ENCODE assay signal across 1 cellular context in genomic region chr1:221743416-221744208, GRCh38.
TF ChIP-seq lines count a peak whose summit lies in the region.

No MANE protein-coding gene starts in this region.

TF ChIP-seq in GM12878, 131 proteins besides CTCF, POLR2A, EP300 and RAD21 (continued from another document and continues in another):
- TF ChIP-seq, protein P1, sequence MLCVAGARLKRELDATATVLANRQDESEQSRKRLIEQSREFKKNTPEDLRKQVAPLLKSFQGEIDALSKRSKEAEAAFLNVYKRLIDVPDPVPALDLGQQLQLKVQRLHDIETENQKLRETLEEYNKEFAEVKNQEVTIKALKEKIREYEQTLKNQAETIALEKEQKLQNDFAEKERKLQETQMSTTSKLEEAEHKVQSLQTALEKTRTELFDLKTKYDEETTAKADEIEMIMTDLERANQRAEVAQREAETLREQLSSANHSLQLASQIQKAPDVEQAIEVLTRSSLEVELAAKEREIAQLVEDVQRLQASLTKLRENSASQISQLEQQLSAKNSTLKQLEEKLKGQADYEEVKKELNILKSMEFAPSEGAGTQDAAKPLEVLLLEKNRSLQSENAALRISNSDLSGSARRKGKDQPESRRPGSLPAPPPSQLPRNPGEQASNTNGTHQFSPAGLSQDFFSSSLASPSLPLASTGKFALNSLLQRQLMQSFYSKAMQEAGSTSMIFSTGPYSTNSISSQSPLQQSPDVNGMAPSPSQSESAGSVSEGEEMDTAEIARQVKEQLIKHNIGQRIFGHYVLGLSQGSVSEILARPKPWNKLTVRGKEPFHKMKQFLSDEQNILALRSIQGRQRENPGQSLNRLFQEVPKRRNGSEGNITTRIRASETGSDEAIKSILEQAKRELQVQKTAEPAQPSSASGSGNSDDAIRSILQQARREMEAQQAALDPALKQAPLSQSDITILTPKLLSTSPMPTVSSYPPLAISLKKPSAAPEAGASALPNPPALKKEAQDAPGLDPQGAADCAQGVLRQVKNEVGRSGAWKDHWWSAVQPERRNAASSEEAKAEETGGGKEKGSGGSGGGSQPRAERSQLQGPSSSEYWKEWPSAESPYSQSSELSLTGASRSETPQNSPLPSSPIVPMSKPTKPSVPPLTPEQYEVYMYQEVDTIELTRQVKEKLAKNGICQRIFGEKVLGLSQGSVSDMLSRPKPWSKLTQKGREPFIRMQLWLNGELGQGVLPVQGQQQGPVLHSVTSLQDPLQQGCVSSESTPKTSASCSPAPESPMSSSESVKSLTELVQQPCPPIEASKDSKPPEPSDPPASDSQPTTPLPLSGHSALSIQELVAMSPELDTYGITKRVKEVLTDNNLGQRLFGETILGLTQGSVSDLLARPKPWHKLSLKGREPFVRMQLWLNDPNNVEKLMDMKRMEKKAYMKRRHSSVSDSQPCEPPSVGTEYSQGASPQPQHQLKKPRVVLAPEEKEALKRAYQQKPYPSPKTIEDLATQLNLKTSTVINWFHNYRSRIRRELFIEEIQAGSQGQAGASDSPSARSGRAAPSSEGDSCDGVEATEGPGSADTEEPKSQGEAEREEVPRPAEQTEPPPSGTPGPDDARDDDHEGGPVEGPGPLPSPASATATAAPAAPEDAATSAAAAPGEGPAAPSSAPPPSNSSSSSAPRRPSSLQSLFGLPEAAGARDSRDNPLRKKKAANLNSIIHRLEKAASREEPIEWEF (IDR thresholded peaks at IDR 0.05; ENCODE audit: insufficient replicate concordance, low read depth, low read length), result no peak
- TF ChIP-seq RELB (IDR thresholded peaks at IDR 0.05; ENCODE audit: low read depth) (peak; percentile 90), TCF12 (IDR thresholded peaks at IDR 0.05; ENCODE audit: low read depth, low read length) (0 out of 2 replicates have a peak, but pooled peaks have one; percentile 26), NR2C2 (IDR thresholded peaks at IDR 0.05; ENCODE audit: borderline replicate concordance, control insufficient read depth, insufficient read length, low read depth) (no peak), KDM1A (IDR thresholded peaks at IDR 0.05; ENCODE audit: borderline replicate concordance) (no peak), LARP7 (IDR thresholded peaks at IDR 0.05) (no peak), CREB1 (IDR thresholded peaks at IDR 0.05; ENCODE audit: low read depth) (peak; percentile 70; the same call in 1 of the 2 replicates), SUPT20H (IDR thresholded peaks at IDR 0.05; ENCODE audit: borderline replicate concordance, control insufficient read depth, low read depth, low read length) (no peak), ZNF207 (IDR thresholded peaks at IDR 0.05; ENCODE audit: borderline replicate concordance) (0 out of 2 replicates have a peak, but pooled peaks have one; percentile 66), IRF3 (IDR thresholded peaks at IDR 0.05) (no peak), KLF5 (IDR thresholded peaks at IDR 0.05; ENCODE audit: partially characterized antibody) (peak; percentile 37), POLR2AphosphoS2 (IDR thresholded peaks at IDR 0.05; ENCODE audit: low read depth, low read length) (no peak; the same call in none of the 2 replicates), NFYA (IDR thresholded peaks at IDR 0.05; ENCODE audit: borderline replicate concordance, low read depth, low read length) (no peak), CREM (IDR thresholded peaks at IDR 0.05; ENCODE audit: low read depth) (peak; percentile 34; the same call in 1 of the 2 replicates), TBL1XR1 (IDR thresholded peaks at IDR 0.05; ENCODE audit: low read depth, low read length) (0 out of 2 replicates have a peak, but pooled peaks have one; percentile 62), RAD51 (IDR thresholded peaks at IDR 0.05) (peak; percentile 52; the same call in 1 of the 2 replicates), BHLHE40 (IDR thresholded peaks at IDR 0.05; ENCODE audit: borderline replicate concordance in 1 of 2, low read depth in 2 of 2, low read length in 1 of 2) (peak; percentile 77 to 87), HDAC2 (IDR thresholded peaks at IDR 0.05) (no peak), NBN (IDR thresholded peaks at IDR 0.05) (peak; percentile 78), CBFB (IDR thresholded peaks at IDR 0.05; ENCODE audit: low read depth) (no peak), ESRRA (IDR thresholded peaks at IDR 0.05; ENCODE audit: low read length) (no peak), CBX5 (IDR thresholded peaks at IDR 0.05; ENCODE audit: low read depth) (no peak), SMAD5 (IDR thresholded peaks at IDR 0.05; ENCODE audit: low read depth) (no peak), KAT2A (conservative IDR thresholded peaks at IDR 0.05; ENCODE audit: control insufficient read depth, low read depth, low read length) (no peak), NFIC (IDR thresholded peaks at IDR 0.05; ENCODE audit: low read depth, low read length) (peak; percentile 59), ZZZ3 (IDR thresholded peaks at IDR 0.05; ENCODE audit: control insufficient read depth, insufficient read length, low read depth) (no peak), NKRF (conservative IDR thresholded peaks at IDR 0.05) (peak; percentile 37; the same call in 1 of the 2 replicates), CHD4 (IDR thresholded peaks at IDR 0.05) (no peak), SUZ12 (IDR thresholded peaks at IDR 0.05; ENCODE audit: unreplicated experiment) (no peak), MTA3 (IDR thresholded peaks at IDR 0.05; ENCODE audit: borderline replicate concordance, low read length) (no peak; the same call in 1 of the 2 replicates), PAX5 (IDR thresholded peaks at IDR 0.05; ENCODE audit: borderline replicate concordance, low read depth, low read length) (peak; percentile 96), MTA2 (IDR thresholded peaks at IDR 0.05; ENCODE audit: low read depth) (peak; percentile 92), IRF4 (IDR thresholded peaks at IDR 0.05; ENCODE audit: low read depth, low read length) (peak; percentile 43; the same call in 1 of the 2 replicates), STAT1 (conservative IDR thresholded peaks at IDR 0.05) (no peak), EGR1 (IDR thresholded peaks at IDR 0.05; ENCODE audit: borderline replicate concordance in 1 of 2, low read depth in 2 of 2, low read length in 2 of 2) (no peak), SIX5 (IDR thresholded peaks at IDR 0.05; ENCODE audit: low read depth, low read length, severe bottlenecking) (no peak), TARDBP (IDR thresholded peaks at IDR 0.05; ENCODE audit: borderline replicate concordance) (no peak), HCFC1 (IDR thresholded peaks at IDR 0.05; ENCODE audit: low read length) (no peak), SMARCA5 (IDR thresholded peaks at IDR 0.05) (no peak; the same call in 1 of the 2 replicates)
- TF ChIP-seq, protein P2, sequence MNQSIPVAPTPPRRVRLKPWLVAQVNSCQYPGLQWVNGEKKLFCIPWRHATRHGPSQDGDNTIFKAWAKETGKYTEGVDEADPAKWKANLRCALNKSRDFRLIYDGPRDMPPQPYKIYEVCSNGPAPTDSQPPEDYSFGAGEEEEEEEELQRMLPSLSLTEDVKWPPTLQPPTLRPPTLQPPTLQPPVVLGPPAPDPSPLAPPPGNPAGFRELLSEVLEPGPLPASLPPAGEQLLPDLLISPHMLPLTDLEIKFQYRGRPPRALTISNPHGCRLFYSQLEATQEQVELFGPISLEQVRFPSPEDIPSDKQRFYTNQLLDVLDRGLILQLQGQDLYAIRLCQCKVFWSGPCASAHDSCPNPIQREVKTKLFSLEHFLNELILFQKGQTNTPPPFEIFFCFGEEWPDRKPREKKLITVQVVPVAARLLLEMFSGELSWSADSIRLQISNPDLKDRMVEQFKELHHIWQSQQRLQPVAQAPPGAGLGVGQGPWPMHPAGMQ (IDR thresholded peaks at IDR 0.05; ENCODE audit: borderline replicate concordance), result no peak
- TF ChIP-seq, protein P3, sequence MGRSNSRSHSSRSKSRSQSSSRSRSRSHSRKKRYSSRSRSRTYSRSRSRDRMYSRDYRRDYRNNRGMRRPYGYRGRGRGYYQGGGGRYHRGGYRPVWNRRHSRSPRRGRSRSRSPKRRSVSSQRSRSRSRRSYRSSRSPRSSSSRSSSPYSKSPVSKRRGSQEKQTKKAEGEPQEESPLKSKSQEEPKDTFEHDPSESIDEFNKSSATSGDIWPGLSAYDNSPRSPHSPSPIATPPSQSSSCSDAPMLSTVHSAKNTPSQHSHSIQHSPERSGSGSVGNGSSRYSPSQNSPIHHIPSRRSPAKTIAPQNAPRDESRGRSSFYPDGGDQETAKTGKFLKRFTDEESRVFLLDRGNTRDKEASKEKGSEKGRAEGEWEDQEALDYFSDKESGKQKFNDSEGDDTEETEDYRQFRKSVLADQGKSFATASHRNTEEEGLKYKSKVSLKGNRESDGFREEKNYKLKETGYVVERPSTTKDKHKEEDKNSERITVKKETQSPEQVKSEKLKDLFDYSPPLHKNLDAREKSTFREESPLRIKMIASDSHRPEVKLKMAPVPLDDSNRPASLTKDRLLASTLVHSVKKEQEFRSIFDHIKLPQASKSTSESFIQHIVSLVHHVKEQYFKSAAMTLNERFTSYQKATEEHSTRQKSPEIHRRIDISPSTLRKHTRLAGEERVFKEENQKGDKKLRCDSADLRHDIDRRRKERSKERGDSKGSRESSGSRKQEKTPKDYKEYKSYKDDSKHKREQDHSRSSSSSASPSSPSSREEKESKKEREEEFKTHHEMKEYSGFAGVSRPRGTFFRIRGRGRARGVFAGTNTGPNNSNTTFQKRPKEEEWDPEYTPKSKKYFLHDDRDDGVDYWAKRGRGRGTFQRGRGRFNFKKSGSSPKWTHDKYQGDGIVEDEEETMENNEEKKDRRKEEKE (IDR thresholded peaks at IDR 0.05), result no peak
- TF ChIP-seq, protein P4, sequence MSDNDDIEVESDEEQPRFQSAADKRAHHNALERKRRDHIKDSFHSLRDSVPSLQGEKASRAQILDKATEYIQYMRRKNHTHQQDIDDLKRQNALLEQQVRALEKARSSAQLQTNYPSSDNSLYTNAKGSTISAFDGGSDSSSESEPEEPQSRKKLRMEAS (IDR thresholded peaks at IDR 0.05; ENCODE audit: low read depth, low read length), result no peak; the same call in 1 of the 2 replicates
- TF ChIP-seq, protein P5, sequence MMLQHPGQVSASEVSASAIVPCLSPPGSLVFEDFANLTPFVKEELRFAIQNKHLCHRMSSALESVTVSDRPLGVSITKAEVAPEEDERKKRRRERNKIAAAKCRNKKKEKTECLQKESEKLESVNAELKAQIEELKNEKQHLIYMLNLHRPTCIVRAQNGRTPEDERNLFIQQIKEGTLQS (IDR thresholded peaks at IDR 0.05; ENCODE audit: borderline replicate concordance, extremely low read depth, low read depth, low read length), result no peak
- TF ChIP-seq, protein P6, sequence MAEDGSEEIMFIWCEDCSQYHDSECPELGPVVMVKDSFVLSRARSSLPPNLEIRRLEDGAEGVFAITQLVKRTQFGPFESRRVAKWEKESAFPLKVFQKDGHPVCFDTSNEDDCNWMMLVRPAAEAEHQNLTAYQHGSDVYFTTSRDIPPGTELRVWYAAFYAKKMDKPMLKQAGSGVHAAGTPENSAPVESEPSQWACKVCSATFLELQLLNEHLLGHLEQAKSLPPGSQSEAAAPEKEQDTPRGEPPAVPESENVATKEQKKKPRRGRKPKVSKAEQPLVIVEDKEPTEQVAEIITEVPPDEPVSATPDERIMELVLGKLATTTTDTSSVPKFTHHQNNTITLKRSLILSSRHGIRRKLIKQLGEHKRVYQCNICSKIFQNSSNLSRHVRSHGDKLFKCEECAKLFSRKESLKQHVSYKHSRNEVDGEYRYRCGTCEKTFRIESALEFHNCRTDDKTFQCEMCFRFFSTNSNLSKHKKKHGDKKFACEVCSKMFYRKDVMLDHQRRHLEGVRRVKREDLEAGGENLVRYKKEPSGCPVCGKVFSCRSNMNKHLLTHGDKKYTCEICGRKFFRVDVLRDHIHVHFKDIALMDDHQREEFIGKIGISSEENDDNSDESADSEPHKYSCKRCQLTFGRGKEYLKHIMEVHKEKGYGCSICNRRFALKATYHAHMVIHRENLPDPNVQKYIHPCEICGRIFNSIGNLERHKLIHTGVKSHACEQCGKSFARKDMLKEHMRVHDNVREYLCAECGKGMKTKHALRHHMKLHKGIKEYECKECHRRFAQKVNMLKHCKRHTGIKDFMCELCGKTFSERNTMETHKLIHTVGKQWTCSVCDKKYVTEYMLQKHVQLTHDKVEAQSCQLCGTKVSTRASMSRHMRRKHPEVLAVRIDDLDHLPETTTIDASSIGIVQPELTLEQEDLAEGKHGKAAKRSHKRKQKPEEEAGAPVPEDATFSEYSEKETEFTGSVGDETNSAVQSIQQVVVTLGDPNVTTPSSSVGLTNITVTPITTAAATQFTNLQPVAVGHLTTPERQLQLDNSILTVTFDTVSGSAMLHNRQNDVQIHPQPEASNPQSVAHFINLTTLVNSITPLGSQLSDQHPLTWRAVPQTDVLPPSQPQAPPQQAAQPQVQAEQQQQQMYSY (CRISPR knock-in tag; IDR thresholded peaks at IDR 0.05), result no peak
